12 cellular contexts compared by ENCODE assay signal in the genomic region with DNA sequence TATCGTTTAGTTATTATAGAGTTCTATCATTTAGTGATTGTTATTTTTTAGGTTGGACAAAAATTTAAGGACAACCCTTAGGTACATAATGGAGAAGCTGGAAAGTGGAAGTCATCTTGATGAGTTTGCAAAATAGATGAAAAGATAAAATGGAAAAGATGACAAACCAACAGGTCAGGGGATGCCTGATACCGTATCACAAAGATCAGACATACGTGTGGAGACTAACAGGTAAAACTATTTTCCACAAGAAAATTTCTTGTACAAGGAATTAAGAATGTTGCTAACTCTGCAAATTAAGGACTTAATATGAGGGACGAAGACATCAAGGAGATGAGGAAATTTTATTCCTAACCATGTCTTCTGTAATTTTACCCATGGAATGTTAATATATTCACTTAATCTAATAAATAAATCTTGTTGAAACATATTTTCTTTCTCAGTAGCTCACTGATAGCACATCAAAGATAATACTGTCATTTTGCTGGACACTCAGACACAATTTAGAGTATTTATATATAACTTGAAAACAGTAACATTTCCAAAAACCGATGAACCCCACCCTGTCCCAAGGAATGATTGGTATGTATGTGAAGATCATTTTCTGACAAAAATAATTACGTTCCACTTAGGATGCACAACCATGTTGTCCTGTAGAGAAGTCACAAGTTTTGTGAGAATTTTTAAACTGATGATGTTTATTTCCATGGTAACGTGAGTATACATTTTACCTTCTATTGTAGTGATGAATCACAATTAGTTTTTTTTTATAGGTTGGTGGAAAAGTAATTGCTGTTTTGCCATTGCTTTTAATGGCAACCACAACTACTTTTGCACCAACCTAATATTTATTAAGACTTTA. TPM values are rescaled to one million over a fixed set of nuclear protein-coding genes. Genes with fewer than 3 reads are reported as not detected.
DNase-seq lines count a peak whose midpoint lies in the region; ATAC-seq and TF ChIP-seq lines count a peak whose summit lies in the region.
"Had no signal": no experiment of that assay in that cellular context is flagged by ENCODE, and none has a peak within 500 bp of the region (broad histone marks: within the 10 kb centered on the region; RNA-seq: fewer than 3 reads in every experiment).

No MANE protein-coding gene starts in this region.

- TF ChIP-seq CTCF in HCT116 (IDR thresholded peaks at IDR 0.05 in 2 of 3, conservative IDR thresholded peaks at IDR 0.05 in 1 of 3; ENCODE audit: borderline replicate concordance in 1 of 3, insufficient read depth in 1 of 3, low read depth in 2 of 3, low read length in 2 of 3) (no peak), brain microvascular endothelial cell (IDR thresholded peaks at IDR 0.05; ENCODE audit: low read depth, low read length, missing control alignments) (no peak), left lung (IDR thresholded peaks at IDR 0.05) (no peak), smooth muscle cell (IDR thresholded peaks at IDR 0.05; ENCODE audit: borderline replicate concordance, insufficient read depth, poor library complexity, severe bottlenecking) (no peak)

- H3K9me2 ChIP-seq in HCT116 (ENCODE audit: insufficient read depth) = no peaks in the 10 kb centered on the region

- no peaks in the 10 kb centered on the region for H3K27me3 ChIP-seq in HCT116 (ENCODE audit: insufficient read depth, low read length)
- H3K27me3 ChIP-seq in brain microvascular endothelial cell (replicated peaks) = no peaks in the 10 kb centered on the region
- H3K27me3 ChIP-seq in left lung = peaks cover 4 to 36% of the 10 kb centered on the region in 2 donors
- no peaks in the 10 kb centered on the region for H3K27me3 ChIP-seq in smooth muscle cell (ENCODE audit: low read depth)

- H3K36me3 ChIP-seq in HCT116 (ENCODE audit: control insufficient read depth in 1 of 2, insufficient read depth in 2 of 2, low read length in 2 of 2) (no peaks in the 10 kb centered on the region), brain microvascular endothelial cell (replicated peaks) (no peaks in the 10 kb centered on the region), left lung (no peaks in the 10 kb centered on the region), smooth muscle cell (ENCODE audit: low read depth) (no peaks in the 10 kb centered on the region)

- POLR2A ChIA-PET in HCT116 (lab: Charles Lee) = interaction anchor here (1.2 to 3.4 kb wide), 7 partner anchors 7 to 53 kb away, joined by 3 to 21 read pairs (median 7); no protein-coding TSS in a partner anchor

- intact Hi-C loops in HCT116 (cut with micrococcal nuclease) (loop anchor here (2.0 to 5.0 kb wide), 2 partner anchors 37 to 105 kb away; no protein-coding TSS in a partner anchor), left lung (cut with DNase I) (no loop called here), posterior vena cava (cut with DNase I) (loop anchor here in 1 of 2 donors (5.0 to 10.0 kb wide), 3 partner anchors 35 to 105 kb away; no protein-coding TSS in a partner anchor)

- H4K20me1 ChIP-seq in HCT116 (ENCODE audit: insufficient read depth) (no peaks in the 10 kb centered on the region), smooth muscle cell (ENCODE audit: low read depth) (no peaks in the 10 kb centered on the region)

- BruUV-seq in HCT116 (replicated peaks; lab: Mats Ljungman, UMichigan) = no TSS peak

- 69% methylated on average over 7 of the region's 7 CpGs for WGBS in smooth muscle cell (ENCODE audit: low lambda C conversion rate)

- peaks cover 8% of the 10 kb centered on the region for H3F3A ChIP-seq in smooth muscle cell (ENCODE audit: low read depth)

- CTCF ChIA-PET in HCT116 (lab: Charles Lee) = interaction anchor here (0.8 to 1.8 kb wide), 3 partner anchors 37 to 107 kb away, joined by 3 to 9 read pairs (median 6); no protein-coding TSS in a partner anchor

- H3K4me2 ChIP-seq in HCT116 (ENCODE audit: low read length) (peak overlapping the region; percentile 100), smooth muscle cell (peak overlapping the region; percentile 85)

- in situ Hi-C loops in brain microvascular endothelial cell (cut with HindIII; ENCODE audit: low pct_ligation_motif_present, low sequenced_read_pairs) = no loop called here

- RAD21 ChIA-PET in HCT116 (lab: Charles Lee; ENCODE audit: low non-redundant PET in 1 of 2, low total read pairs in 2 of 2, uncharacterized antibody in 2 of 2, unreplicated experiment in 2 of 2) = interaction anchor here in 1 of 2 experiments (1.4 to 1.6 kb wide), 2 partner anchors 8 to 107 kb away, joined by 3 to 4 read pairs; no protein-coding TSS in a partner anchor

- no peak overlapping the region; a peak in 1 of 4 replicates for H3K4me3 ChIP-seq in HCT116 (replicated peaks in 1 of 2; ENCODE audit: low read depth in 1 of 2, low read length in 2 of 2)
- peak overlapping the region; percentile 78 for H3K4me3 ChIP-seq in brain microvascular endothelial cell (ENCODE audit: low read depth, low read length)
- peak overlapping the region; percentile 54 to 57 for H3K4me3 ChIP-seq in left lung
- peak overlapping the region; percentile 69 for H3K4me3 ChIP-seq in smooth muscle cell

- no peak for TF ChIP-seq POLR2A in HCT116 (IDR thresholded peaks at IDR 0.05; ENCODE audit: borderline replicate concordance, extremely low read depth, insufficient read depth, insufficient read length)

- H3K79me2 ChIP-seq in HCT116 (ENCODE audit: insufficient read depth, low read length) (no peaks in the 10 kb centered on the region), smooth muscle cell (ENCODE audit: low read depth) (peaks cover 55% of the 10 kb centered on the region)

- no peak for TF ChIP-seq RAD21 in HCT116 (IDR thresholded peaks at IDR 0.05; ENCODE audit: low read depth)

- H3K9ac ChIP-seq in HCT116 (ENCODE audit: low read length) (no peak overlapping the region), smooth muscle cell (ENCODE audit: low read depth) (peak overlapping the region; percentile 71)

- H3K4me1 ChIP-seq in HCT116 (ENCODE audit: control insufficient read depth in 1 of 2, insufficient read depth in 2 of 2, low read length in 2 of 2) (peaks cover 0 to 22% of the 10 kb centered on the region in 2 experiments; a peak in 2 of 4 replicates), left lung (no peaks in the 10 kb centered on the region), smooth muscle cell (ENCODE audit: low read depth) (peaks cover 4% of the 10 kb centered on the region)

- ATAC-seq in HCT116 (no peak), left lung (no peak), GM21360 (IDR thresholded peaks at IDR 0.05; ENCODE audit: unreplicated experiment) (no peak)
- ATAC-seq: T-cell had no signal

- no peak overlapping the region for H3K27ac ChIP-seq in HCT116 (ENCODE audit: low read depth, low read length)
- H3K27ac ChIP-seq in brain microvascular endothelial cell = peak overlapping the region; percentile 90
- peak overlapping the region; percentile 64 to 95 for H3K27ac ChIP-seq in left lung
- peak overlapping the region; percentile 91 for H3K27ac ChIP-seq in smooth muscle cell (ENCODE audit: low read depth)

- H3K9me3 ChIP-seq in HCT116 (ENCODE audit: control insufficient read depth in 1 of 2, insufficient read depth in 1 of 2, low read depth in 1 of 2, low read length in 2 of 2) = no peaks in the 10 kb centered on the region
- H3K9me3 ChIP-seq in left lung = peaks cover 0 to 4% of the 10 kb centered on the region in 2 donors
- no peaks in the 10 kb centered on the region for H3K9me3 ChIP-seq in smooth muscle cell (replicated peaks; ENCODE audit: low read depth)

- H2AFZ ChIP-seq in HCT116 (ENCODE audit: low read depth, low read length, poor library complexity, severe bottlenecking) (peak overlapping the region; percentile 97), smooth muscle cell (ENCODE audit: low read depth) (peak overlapping the region; percentile 75)

- DNase-seq in HCT116 (ENCODE audit: low read depth, low spot score) = no peak
- DNase-seq in brain microvascular endothelial cell = no peak
- DNase-seq in left lung = no peak
- DNase-seq in smooth muscle cell (lab: John Stamatoyannopoulos, UW; ENCODE audit: unreplicated experiment) = no peak
- no peak for DNase-seq in NCI-H524 treated with DMSO at 0.1 percent for 48 hours (lab: John Stamatoyannopoulos, UW)
- no peak for DNase-seq in SIG-M5 treated with dmso at 0.1 percent for 504 hours (lab: John Stamatoyannopoulos, UW; ENCODE audit: unreplicated experiment)
- no peak for DNase-seq in posterior vena cava (ENCODE audit: low spot score)
- DNase-seq: activated T-cell treated with anti-CD3 and anti-CD28 coated beads for 4 hours, DND-41, left colon, T-cell had no signal

TF ChIP-seq in HCT116, 20 proteins besides CTCF, POLR2A, EP300 and RAD21:
- no peak for TF ChIP-seq SP1 (IDR thresholded peaks at IDR 0.05; ENCODE audit: low read depth)
- TF ChIP-seq EGR1 (IDR thresholded peaks at IDR 0.05; ENCODE audit: low read depth) = no peak
- no peak for TF ChIP-seq JUND (IDR thresholded peaks at IDR 0.05)
- TF ChIP-seq POLR2AphosphoS5 (IDR thresholded peaks at IDR 0.05; ENCODE audit: low read depth, low read length) = no peak
- TF ChIP-seq ELF1 (IDR thresholded peaks at IDR 0.05; ENCODE audit: borderline replicate concordance, low read depth) = no peak
- TF ChIP-seq, protein P1, sequence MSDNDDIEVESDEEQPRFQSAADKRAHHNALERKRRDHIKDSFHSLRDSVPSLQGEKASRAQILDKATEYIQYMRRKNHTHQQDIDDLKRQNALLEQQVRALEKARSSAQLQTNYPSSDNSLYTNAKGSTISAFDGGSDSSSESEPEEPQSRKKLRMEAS (IDR thresholded peaks at IDR 0.05) = no peak

RNA-seq across cellular contexts. Expression of a gene that starts 2.6 kb away (rescaled TPM):
- 13.3 TPM for total RNA-seq in HCT116 (2021; ENCODE audit: unreplicated experiment)
- 24.9 and 29.0 TPM in 2 replicates for polyA plus RNA-seq in HCT116 (2012)
- total RNA-seq in left lung = 10 to 100 TPM; 37.7 to 37.8 TPM
- total RNA-seq in smooth muscle cell = 24.6 and 27.6 TPM in 2 replicates
- polyA plus RNA-seq in smooth muscle cell = 22.8 and 25.5 TPM in 2 replicates
- 10 to 100 TPM; 13.9 to 18.1 TPM for total RNA-seq in posterior vena cava
- total RNA-seq: T-cell had no signal

Comparison
In these comparisons a context has a peak if more than half of its experiments do, and no peak if none do; other contexts are left out.
1. H3K4me3 ChIP-seq: peak in brain microvascular endothelial cell (single experiment), left lung (2 of 2) and smooth muscle cell (single experiment); none in HCT116 (0 of 2).